16 cellular contexts compared by ENCODE assay signal in genomic region chr5:132751971-132752580, GRCh38. TPM values are rescaled to one million over a fixed set of nuclear protein-coding genes. Genes with fewer than 3 reads are reported as not detected.
A peak's percentile ranks its signal among the peaks of the same experiment; 100 is the strongest.
DNase-seq lines count a peak whose midpoint lies in the region; ATAC-seq, FAIRE-seq and TF ChIP-seq lines count a peak whose summit lies in the region.
"Had no signal": no experiment of that assay in that cellular context is flagged by ENCODE, and none has a peak within 500 bp of the region (broad histone marks: within the 10 kb centered on the region; RNA-seq: fewer than 3 reads in every experiment).

No MANE protein-coding gene starts in this region.

- no peak for TF ChIP-seq RAD21 in GM12878 (IDR thresholded peaks at IDR 0.05; ENCODE audit: insufficient read depth, low read depth, low read length)

- H3K27me3 ChIP-seq in GM12878 (replicated peaks in 1 of 2; ENCODE audit: control insufficient read depth in 2 of 2, insufficient read depth in 2 of 2, low read length in 1 of 2): no peaks in the 10 kb centered on the region
- H3K27me3 ChIP-seq in esophagus muscularis mucosa: peaks cover 7 to 18% (median 10%) of the 10 kb centered on the region in 4 donors
- H3K27me3 ChIP-seq in endodermal cell (ENCODE audit: control insufficient read depth, insufficient read depth, low read length, poor library complexity, severe bottlenecking): peaks cover 52% of the 10 kb centered on the region
- H3K27me3 ChIP-seq: breast epithelium, thyroid gland had no signal

- peak; percentile 48 for DNase-seq in activated effector memory CD4-positive, alpha-beta T cell treated with anti-CD3 and anti-CD28 coated beads, Interleukin-2, amount 50 U/mL, for 16 hours
- DNase-seq in activated effector memory CD4-positive, alpha-beta T cell treated with Interleukin-2 at 50 U/mL for 16 hours: no peak
- DNase-seq in GM12878 (ENCODE audit: low read depth, low spot score) (no peak), substantia nigra (lab: John Stamatoyannopoulos, UW) (no peak), esophagus muscularis mucosa (ENCODE audit: extremely low spot score) (no peak), endodermal cell (no peak)
- DNase-seq: activated CD4-positive, alpha-beta T cell treated with anti-CD3 and anti-CD28 coated beads, Interleukin-2, amount 10 ng/mL, durations not matched to agents 7 days and 5 days; heart right ventricle; NCI-H526 treated with DMSO at 0.1 percent for 48 hours; SW 1271; thyroid gland had no signal

- H3K9me3 Mint-ChIP-seq in endodermal cell: no peaks in the 10 kb centered on the region
- H3K9me3 Mint-ChIP-seq: activated CD4-positive, alpha-beta T cell treated with anti-CD3 and anti-CD28 coated beads, Interleukin-2, amount 10 ng/mL, durations not matched to agents 7 days and 5 days; dendritic cell treated with granulocyte-macrophage colony-stimulating factor and Interleukin-4, amounts not matched to agents 40 ng/mL and 50 ng/mL, for 4 days had no signal

- BruUV-seq in GM12878 (replicated peaks; lab: Mats Ljungman, UMichigan): no TSS peak

- TF ChIP-seq EP300 in GM12878 (IDR thresholded peaks at IDR 0.05; ENCODE audit: borderline replicate concordance in 1 of 2, control insufficient read depth in 1 of 2, low read depth in 2 of 2, low read length in 2 of 2) (no peak), esophagus muscularis mucosa (IDR thresholded peaks at IDR 0.05) (no peak)

- SMC1A ChIA-PET in GM12878 (lab: Charles Lee; ENCODE audit: uncharacterized antibody, unreplicated experiment): interaction anchor here (0.6 to 11.1 kb wide), 15 partner anchors 10 to 246 kb away, joined by 3 to 129 read pairs (median 9); partner anchors contain the start of genes IL13, IL4, KIF3A and SEPTIN8

- H3K27ac ChIP-seq in GM12878 (ENCODE audit: control insufficient read depth, insufficient read depth): no peak overlapping the region; the same call in 1 of the 2 replicates
- H3K27ac ChIP-seq in substantia nigra (ENCODE audit: low read depth, low read length, poor library complexity, severe bottlenecking): peak overlapping the region; percentile 84
- no peak overlapping the region for H3K27ac ChIP-seq in esophagus muscularis mucosa (replicated peaks in 1 of 4)
- H3K27ac ChIP-seq in endodermal cell (ENCODE audit: low read depth, low read length): no peak overlapping the region
- H3K27ac ChIP-seq: breast epithelium, heart right ventricle had no signal

- no peaks in the 10 kb centered on the region for H4K20me1 ChIP-seq in GM12878 (ENCODE audit: control insufficient read depth, insufficient read depth)

- H3K9me3 ChIP-seq in GM12878 (replicated peaks; ENCODE audit: control insufficient read depth, insufficient read depth, low read length) (no peaks in the 10 kb centered on the region; the same call in 2 of the 3 replicates), esophagus muscularis mucosa (no peaks in the 10 kb centered on the region), endodermal cell (ENCODE audit: control insufficient read depth, low read length) (no peaks in the 10 kb centered on the region)
- H3K9me3 ChIP-seq: breast epithelium, heart right ventricle, thyroid gland had no signal

- H3K27me3 Mint-ChIP-seq in endodermal cell (ENCODE audit: insufficient read depth): peaks cover 50% of the 10 kb centered on the region
- H3K27me3 Mint-ChIP-seq: activated CD4-positive, alpha-beta T cell treated with anti-CD3 and anti-CD28 coated beads, Interleukin-2, amount 10 ng/mL, durations not matched to agents 7 days and 5 days had no signal

- FAIRE-seq in GM12878 (lab: Jason Lieb, UNC): no peak

- RAD21 ChIA-PET in GM12878 (lab: Charles Lee; ENCODE audit: unreplicated experiment): interaction anchor here (0.6 to 10.5 kb wide), 20 partner anchors 15 to 352 kb away, joined by 3 to 127 read pairs (median 4); partner anchors contain the start of gene KIF3A

- H3K4me1 Mint-ChIP-seq in endodermal cell: peaks cover 11% of the 10 kb centered on the region

- no peaks in the 10 kb centered on the region; the same call in 1 of the 2 replicates for H3K79me2 ChIP-seq in GM12878 (ENCODE audit: control insufficient read depth, insufficient read depth, low read length)

- POLR2A ChIA-PET in GM12878 (lab: Charles Lee): interaction anchor here (0.6 to 9.6 kb wide), 9 partner anchors 14 to 1708 kb away, joined by 3 to 56 read pairs (median 4); partner anchors contain the start of genes KIF3A and SEPTIN8

- in situ Hi-C loops in GM12878 (cut with MboI): no loop called here

- peaks cover under 1% of the 10 kb centered on the region for H3K36me3 Mint-ChIP-seq in endodermal cell (ENCODE audit: low read depth)

- no peak for TF ChIP-seq CTCF in GM12878 (IDR thresholded peaks at IDR 0.05 in 2 of 3, conservative IDR thresholded peaks at IDR 0.05 in 1 of 3; ENCODE audit: control insufficient read depth in 2 of 3, extremely low read depth in 1 of 3, insufficient read depth in 1 of 3, low read depth in 3 of 3, low read length in 3 of 3)
- TF ChIP-seq CTCF in esophagus muscularis mucosa (IDR thresholded peaks at IDR 0.05): no peak
- no peak for TF ChIP-seq CTCF in endodermal cell (conservative IDR thresholded peaks at IDR 0.05)

- 89% methylated on average over 5 of the region's 5 CpGs for WGBS in GM12878 (ENCODE audit: insufficient coverage, insufficient replicate concordance, low lambda C conversion rate, missing lambda C conversion rate)
- 88% methylated on average over 1 of the region's 5 CpGs for WGBS in esophagus muscularis mucosa
- WGBS in endodermal cell (ENCODE audit: insufficient coverage in 1 of 2, insufficient read length in 1 of 2), 2 experiments: 92 to 94% methylated on average over 3 to 5 of the region's 5 CpGs

- intact Hi-C loops in GM12878 (cut with micrococcal nuclease; ENCODE audit: unreplicated experiment): loop anchor here (2.0 to 5.0 kb wide), 3 partner anchors 69 to 225 kb away; no protein-coding TSS in a partner anchor
- intact Hi-C loops in esophagus muscularis mucosa (cut with DNase I): loop anchor here (10.0 kb wide), 1 partner anchor 63 kb away; the partner anchor contains the start of gene SOWAHA

- H3K27ac Mint-ChIP-seq in endodermal cell: no peak overlapping the region
- H3K27ac Mint-ChIP-seq: activated CD4-positive, alpha-beta T cell treated with anti-CD3 and anti-CD28 coated beads, Interleukin-2, amount 10 ng/mL, durations not matched to agents 7 days and 5 days; dendritic cell treated with granulocyte-macrophage colony-stimulating factor and Interleukin-4, amounts not matched to agents 40 ng/mL and 50 ng/mL, for 4 days had no signal

- TF ChIP-seq POLR2A in GM18526 (IDR thresholded peaks at IDR 0.05; ENCODE audit: extremely low read depth, insufficient read length) (peak; percentile 9), GM12878 (IDR thresholded peaks at IDR 0.05; ENCODE audit: low read depth, low read length) (no peak), esophagus muscularis mucosa (IDR thresholded peaks at IDR 0.05; ENCODE audit: low read depth) (no peak)

- 0 out of 2 replicates have a peak overlapping the region, but pooled peaks have one; percentile 5 for H3K4me2 ChIP-seq in GM12878 (ENCODE audit: control insufficient read depth, insufficient read depth)

- H3K9ac ChIP-seq in GM12878 (ENCODE audit: control insufficient read depth, insufficient read depth, low read length) (no peak overlapping the region), endodermal cell (ENCODE audit: extremely low read depth, low read length, poor library complexity, severe bottlenecking) (no peak overlapping the region)

- CTCF ChIA-PET in GM12878 (lab: Yijun Ruan, JAX): interaction anchor here (1.1 to 7.4 kb wide), 13 partner anchors 15 to 246 kb away, joined by 3 to 136 read pairs (median 14); partner anchors contain the start of genes IL4 and KIF3A

- H3K36me3 ChIP-seq in GM12878 (ENCODE audit: control insufficient read depth in 2 of 2, insufficient read depth in 2 of 2, low read length in 1 of 2): no peaks in the 10 kb centered on the region
- peaks cover 3 to 13% (median 7%) of the 10 kb centered on the region in 4 donors for H3K36me3 ChIP-seq in esophagus muscularis mucosa
- H3K36me3 ChIP-seq in endodermal cell (ENCODE audit: control insufficient read depth, insufficient read depth, low read length): no peaks in the 10 kb centered on the region
- H3K36me3 ChIP-seq: breast epithelium, thyroid gland had no signal

- no peak overlapping the region for H3K4me3 Mint-ChIP-seq in endodermal cell
- H3K4me3 Mint-ChIP-seq: activated CD4-positive, alpha-beta T cell treated with anti-CD3 and anti-CD28 coated beads, Interleukin-2, amount 10 ng/mL, durations not matched to agents 7 days and 5 days; dendritic cell treated with granulocyte-macrophage colony-stimulating factor and Interleukin-4, amounts not matched to agents 40 ng/mL and 50 ng/mL, for 4 days had no signal

- peaks cover 25% of the 10 kb centered on the region for H3K4me1 ChIP-seq in GM12878 (ENCODE audit: control insufficient read depth, insufficient read depth, low read length)
- H3K4me1 ChIP-seq in esophagus muscularis mucosa: peaks cover 7 to 9% (median 8%) of the 10 kb centered on the region in 4 donors
- no peaks in the 10 kb centered on the region for H3K4me1 ChIP-seq in endodermal cell (ENCODE audit: control insufficient read depth, insufficient read depth, low read length)
- H3K4me1 ChIP-seq: breast epithelium had no signal

- no peak for ATAC-seq in GM12878
- no peak for ATAC-seq in HG03039 (IDR thresholded peaks at IDR 0.05; ENCODE audit: unreplicated experiment)

- H2AFZ ChIP-seq in GM12878 (ENCODE audit: control insufficient read depth, low read depth, low read length): no peak overlapping the region

- H3K4me3 ChIP-seq in GM12878 (no peak overlapping the region), esophagus muscularis mucosa (no peak overlapping the region), endodermal cell (ENCODE audit: low read length) (no peak overlapping the region)
- H3K4me3 ChIP-seq: breast epithelium, heart right ventricle, thyroid gland had no signal

RNA-seq across cellular contexts. Expression of gene CCNI2, which starts 4.8 kb away (rescaled TPM):
- total RNA-seq in GM12878 (2013; cell fraction: nucleolus; rRNA removed): 49.3 and 50.2 TPM in 2 replicates
- total RNA-seq in GM12878 (2014; rRNA removed) (3.4 and 4.4 TPM in 2 replicates), GM12878 (2014; rRNA removed; fragmentation: Illumina TruSeq; extraction: Trizol) (2.2 and 3.1 TPM in 2 replicates), GM12878 (2021) (3.4 and 4.8 TPM in 2 replicates), esophagus muscularis mucosa (under 1 TPM in 1 of 4 donors, not detected in 3; 0.39 TPM), endodermal cell (1 to 10 TPM; 1.2 to 1.3 TPM)
- polyA plus RNA-seq in GM12878 (2011; ENCODE audit: low read depth): 7.3 TPM
- polyA plus RNA-seq in GM12878 (2011; rRNA removed) (1.8 and 2.2 TPM in 2 replicates), GM12878 (2014; fragmentation: Illumina TruSeq; extraction: Trizol) (0.97 and 2.9 TPM in 2 replicates), GM12878 (2014; fragmentation: Nextera tagmentation; extraction: Ambion mirVana) (1 to 10 TPM; 3.1 to 8.0 TPM), GM12878 (2014; rRNA removed) (2.9 and 4.6 TPM in 2 replicates), GM12878 (2016; fragmentation: Nextera tagmentation; extraction: Ambion mirVana) (1 to 10 TPM; 2.7 to 3.6 TPM)
- polyA plus RNA-seq in GM12878 (2011; cell fraction: cytosol; rRNA removed): 1.3 and 1.4 TPM in 2 replicates
- polyA plus RNA-seq in GM12878 (2011; cell fraction: nucleus; rRNA removed): 5.0 and 10.1 TPM in 2 replicates
- polyA plus RNA-seq in GM12878 (2012): 5.1 and 11.5 TPM in 2 replicates
- 1.8 and 3.7 TPM in 2 replicates for polyA minus RNA-seq in GM12878 (2011; rRNA and poly(A)+ RNA removed)
- 0.67 TPM in 1 of 2 replicates, not detected in the other for polyA minus RNA-seq in GM12878 (2011; cell fraction: cytosol; rRNA and poly(A)+ RNA removed)
- 5.2 and 7.3 TPM in 2 replicates for polyA minus RNA-seq in GM12878 (2011; cell fraction: nucleus; rRNA and poly(A)+ RNA removed)
- 0.21 TPM for polyA plus RNA-seq in endodermal cell (2013, experiment 1 of 2)
- not detected for polyA plus RNA-seq in endodermal cell (2013, experiment 2 of 2)
- total RNA-seq: H4 had no signal

RNA-seq across cellular contexts. Expression of gene KIF3A, which starts 14.7 kb away (rescaled TPM):
- 119 and 135 TPM in 2 replicates for total RNA-seq in GM12878 (2013; cell fraction: nucleolus; rRNA removed)
- 3.8 and 4.6 TPM in 2 replicates for total RNA-seq in GM12878 (2014; rRNA removed)
- total RNA-seq in GM12878 (2014; rRNA removed; fragmentation: Illumina TruSeq; extraction: Trizol): 12.3 and 14.9 TPM in 2 replicates
- 8.7 and 9.3 TPM in 2 replicates for total RNA-seq in GM12878 (2021)
- polyA plus RNA-seq in GM12878 (2011; ENCODE audit: low read depth): 6.0 TPM
- polyA plus RNA-seq in GM12878 (2011; rRNA removed): 36.5 and 65.9 TPM in 2 replicates
- 7.9 and 8.7 TPM in 2 replicates for polyA plus RNA-seq in GM12878 (2011; cell fraction: cytosol; rRNA removed)
- 26.7 and 28.1 TPM in 2 replicates for polyA plus RNA-seq in GM12878 (2011; cell fraction: nucleus; rRNA removed)
- polyA plus RNA-seq in GM12878 (2012): 6.3 and 8.3 TPM in 2 replicates
- polyA plus RNA-seq in GM12878 (2014; fragmentation: Illumina TruSeq; extraction: Trizol): 10.7 and 14.1 TPM in 2 replicates
- polyA plus RNA-seq in GM12878 (2014; fragmentation: Nextera tagmentation; extraction: Ambion mirVana): 1 to 10 TPM; 2.7 to 3.0 TPM
- 4.7 and 6.7 TPM in 2 replicates for polyA plus RNA-seq in GM12878 (2014; rRNA removed)
- polyA plus RNA-seq in GM12878 (2016; fragmentation: Nextera tagmentation; extraction: Ambion mirVana): 10 to 100 TPM; 11.5 to 12.1 TPM
- polyA minus RNA-seq in GM12878 (2011; rRNA and poly(A)+ RNA removed): 17.3 and 27.5 TPM in 2 replicates
- polyA minus RNA-seq in GM12878 (2011; cell fraction: cytosol; rRNA and poly(A)+ RNA removed): 9.1 and 10.0 TPM in 2 replicates
- polyA minus RNA-seq in GM12878 (2011; cell fraction: nucleus; rRNA and poly(A)+ RNA removed): 15.4 and 18.8 TPM in 2 replicates
- 1 to 10 TPM; 5.5 to 9.6 (median 8.3) TPM for total RNA-seq in esophagus muscularis mucosa
- total RNA-seq in endodermal cell: 10 to 100 TPM; 19.6 to 25.2 TPM
- 14.6 TPM for polyA plus RNA-seq in endodermal cell (2013, experiment 1 of 2)
- 14.7 TPM for polyA plus RNA-seq in endodermal cell (2013, experiment 2 of 2)

RNA-seq across cellular contexts. Expression of gene SEPTIN8, which starts 25.0 kb away (rescaled TPM):
- total RNA-seq in GM12878 (2013; cell fraction: nucleolus; rRNA removed): 67.8 and 78.8 TPM in 2 replicates
- total RNA-seq in GM12878 (2014; rRNA removed) (31.0 and 35.7 TPM in 2 replicates), GM12878 (2014; rRNA removed; fragmentation: Illumina TruSeq; extraction: Trizol) (26.5 and 27.8 TPM in 2 replicates), GM12878 (2021) (39.0 and 42.0 TPM in 2 replicates), esophagus muscularis mucosa (10 to 100 TPM; 26.7 to 42.8 (median 36.9) TPM), endodermal cell (10 to 100 TPM; 49.0 to 56.7 TPM)
- polyA plus RNA-seq in GM12878 (2011; ENCODE audit: low read depth): 15.1 TPM
- polyA plus RNA-seq in GM12878 (2011; rRNA removed) (82.7 and 96.1 TPM in 2 replicates), GM12878 (2014; fragmentation: Illumina TruSeq; extraction: Trizol) (40.2 and 40.7 TPM in 2 replicates), GM12878 (2014; fragmentation: Nextera tagmentation; extraction: Ambion mirVana) (1 to 10 TPM; 6.1 to 7.6 TPM), GM12878 (2014; rRNA removed) (33.2 and 34.7 TPM in 2 replicates), GM12878 (2016; fragmentation: Nextera tagmentation; extraction: Ambion mirVana) (10 to 100 TPM; 21.8 to 21.9 TPM)
- polyA plus RNA-seq in GM12878 (2011; cell fraction: cytosol; rRNA removed): 74.2 and 76.3 TPM in 2 replicates
- 197 and 245 TPM in 2 replicates for polyA plus RNA-seq in GM12878 (2011; cell fraction: nucleus; rRNA removed)
- polyA plus RNA-seq in GM12878 (2012): 21.8 and 26.7 TPM in 2 replicates
- polyA minus RNA-seq in GM12878 (2011; rRNA and poly(A)+ RNA removed): 59.2 and 75.0 TPM in 2 replicates
- polyA minus RNA-seq in GM12878 (2011; cell fraction: cytosol; rRNA and poly(A)+ RNA removed): 23.0 and 24.1 TPM in 2 replicates
- 45.3 and 49.8 TPM in 2 replicates for polyA minus RNA-seq in GM12878 (2011; cell fraction: nucleus; rRNA and poly(A)+ RNA removed)
- 44.7 TPM for polyA plus RNA-seq in endodermal cell (2013, experiment 1 of 2)
- polyA plus RNA-seq in endodermal cell (2013, experiment 2 of 2): 40.8 TPM
